ENCODE assay signal across 11 cellular contexts in genomic region chr1:33802268-33802667, GRCh38.
"Had no signal": no experiment of that assay in that cellular context is flagged by ENCODE, and none has a peak within 500 bp of the region (broad histone marks: within the 10 kb centered on the region; RNA-seq: fewer than 3 reads in every experiment).

No MANE protein-coding gene starts in this region.

- H3K4me3 Mint-ChIP-seq: GM23338, H9, HFFc6 had no signal

- FAIRE-seq: H1, H54 had no signal

- H3K4me1 ChIP-seq: HAP-1 had no signal

- H3K4me3 ChIP-seq: GM23248, GM23338, HAP-1 had no signal

- DNase-seq: GM23248, GOT3, H7, H9, HCEC 1CT, HFFc6 had no signal

- ATAC-seq: GM23338, HCT116 had no signal

- H3K27ac ChIP-seq: GM23248 had no signal

- H3K27ac Mint-ChIP-seq: GM23338, H9, HFFc6 had no signal

- H3K9me3 ChIP-seq: HAP-1 had no signal

- H3K36me3 ChIP-seq: HAP-1 had no signal
